Comparison of ENCODE assay signal across 16 cellular contexts in genomic region chr5:586751-587285, GRCh38. TPM values are rescaled to one million over a fixed set of nuclear protein-coding genes. Genes with fewer than 3 reads are reported as not detected.
DNase-seq lines count a peak whose midpoint lies in the region; ATAC-seq, FAIRE-seq and TF ChIP-seq lines count a peak whose summit lies in the region.
"Had no signal": no experiment of that assay in that cellular context is flagged by ENCODE, and none has a peak within 500 bp of the region (broad histone marks: within the 10 kb centered on the region; RNA-seq: fewer than 3 reads in every experiment).

No MANE protein-coding gene starts in this region.

- POLR2A ChIA-PET in A549 (lab: Yijun Ruan, JAX) = no interaction called here

- H3K4me3 ChIP-seq in A549 (no peak overlapping the region), brain microvascular endothelial cell (ENCODE audit: low read depth, low read length) (no peak overlapping the region), ovary (no peak overlapping the region), mammary epithelial cell (replicated peaks in 1 of 3; ENCODE audit: insufficient read depth in 1 of 3, low read depth in 2 of 3, low read length in 3 of 3) (no peak overlapping the region)
- H3K4me3 ChIP-seq: adrenal gland had no signal

- H3K36me3 ChIP-seq in brain microvascular endothelial cell (replicated peaks) = no peaks in the 10 kb centered on the region
- H3K36me3 ChIP-seq in ovary = no peaks in the 10 kb centered on the region
- no peaks in the 10 kb centered on the region for H3K36me3 ChIP-seq in mammary epithelial cell (ENCODE audit: insufficient read depth, low read length)
- H3K36me3 ChIP-seq: adrenal gland had no signal

- H2AFZ ChIP-seq in mammary epithelial cell (ENCODE audit: low read depth, low read length) = no peak overlapping the region

- intact Hi-C loops in ovary (cut with DNase I) = no loop called here
- intact Hi-C loops in mammary epithelial cell (cut with micrococcal nuclease) = no loop called here

- H3K27me3 ChIP-seq in brain microvascular endothelial cell (replicated peaks) (peaks cover 2% of the 10 kb centered on the region), ovary (no peaks in the 10 kb centered on the region), mammary epithelial cell (ENCODE audit: insufficient read depth, low read length) (peaks cover 4% of the 10 kb centered on the region)
- H3K27me3 ChIP-seq: adrenal gland had no signal

- no peak overlapping the region for H3K9ac ChIP-seq in mammary epithelial cell (ENCODE audit: insufficient read depth, low read length)

- H3K4me1 ChIP-seq in A549 (no peaks in the 10 kb centered on the region), ovary (ENCODE audit: insufficient read depth) (no peaks in the 10 kb centered on the region), mammary epithelial cell (ENCODE audit: insufficient read depth, low read length) (no peaks in the 10 kb centered on the region)
- H3K4me1 ChIP-seq: adrenal gland had no signal

- DNase-seq in A549 (ENCODE audit: low read depth in 1 of 2, low spot score in 1 of 2) (peak; percentile 18 to 55), HFFc6 (no peak), brain microvascular endothelial cell (no peak), mucosa of gallbladder (ENCODE audit: low spot score) (peak; percentile 84), ovary (no peak), AML-193 (lab: John Stamatoyannopoulos, UW) (no peak), mammary epithelial cell (no peak)
- DNase-seq: cerebellar nuclear complex, left ventricle myocardium superior, naive B cell, NCI-H2081 treated with DMSO at 0.1 percent for 48 hours, NCI-H748 treated with DMSO at 0.1 percent for 48 hours had no signal

- in situ Hi-C loops in brain microvascular endothelial cell (cut with HindIII; ENCODE audit: low pct_ligation_motif_present, low sequenced_read_pairs) (no loop called here), mammary epithelial cell (cut with MboI; ENCODE audit: low sequenced_read_pairs in 2 of 2) (no loop called here)

- no peak overlapping the region for H3K4me2 ChIP-seq in A549
- H3K4me2 ChIP-seq in mammary epithelial cell (ENCODE audit: insufficient read depth, low read depth, low read length) = no peak overlapping the region

- H3K4me1 Mint-ChIP-seq in HFFc6 (ENCODE audit: low read depth) = peaks cover 17% of the 10 kb centered on the region
- H3K4me1 Mint-ChIP-seq: IgD-negative memory B cell had no signal

- CTCF ChIA-PET in A549 (lab: Yijun Ruan, JAX) (interaction anchor here (0.9 to 1.2 kb wide), 3 partner anchors 9 to 140 kb away, joined by 3 to 4 read pairs (median 4); no protein-coding TSS in a partner anchor), mammary epithelial cell (lab: Charles Lee; ENCODE audit: low non-redundant PET) (no interaction called here)

- dilution Hi-C loops in mammary epithelial cell (cut with HindIII; ENCODE audit: low sequenced_read_pairs) = no loop called here

- H3K9me3 ChIP-seq in A549 (peaks cover 7% of the 10 kb centered on the region; the same call in 2 of the 3 replicates), ovary (no peaks in the 10 kb centered on the region), mammary epithelial cell (replicated peaks; ENCODE audit: insufficient read depth, low read length) (no peaks in the 10 kb centered on the region)
- H3K9me3 ChIP-seq: adrenal gland had no signal

- H3K79me2 ChIP-seq in mammary epithelial cell (ENCODE audit: insufficient read depth, low read length) = no peaks in the 10 kb centered on the region

- no TSS peak for BruUV-seq in mammary epithelial cell (replicated peaks; lab: Mats Ljungman, UMichigan)

- peaks cover 8% of the 10 kb centered on the region for H3K9me3 Mint-ChIP-seq in HFFc6

- TF ChIP-seq RAD21 in A549 (conservative IDR thresholded peaks at IDR 0.05 in 1 of 2, IDR thresholded peaks at IDR 0.05 in 1 of 2) = no peak

- H3K27ac Mint-ChIP-seq in HFFc6 = no peak overlapping the region
- H3K27ac Mint-ChIP-seq: IgD-negative memory B cell had no signal

- H3K27ac ChIP-seq in A549 (no peak overlapping the region), brain microvascular endothelial cell (no peak overlapping the region), ovary (no peak overlapping the region), mammary epithelial cell (ENCODE audit: insufficient read depth, low read depth, low read length) (no peak overlapping the region)
- H3K27ac ChIP-seq: adrenal gland, epithelial cell of prostate had no signal

- TF ChIP-seq POLR2A in A549 (IDR thresholded peaks at IDR 0.05; ENCODE audit: low read length) (no peak), ovary (IDR thresholded peaks at IDR 0.05) (no peak)

- H3K36me3 Mint-ChIP-seq in HFFc6 (ENCODE audit: low read depth) = no peaks in the 10 kb centered on the region; the same call in 1 of the 2 replicates
- H3K36me3 Mint-ChIP-seq: IgD-negative memory B cell had no signal

- ATAC-seq in A549 (peak; percentile 67 to 87), GM21515 (IDR thresholded peaks at IDR 0.05; ENCODE audit: unreplicated experiment) (no peak)
- ATAC-seq: left ventricle myocardium superior had no signal

- no peak overlapping the region for H3K4me3 Mint-ChIP-seq in HFFc6
- H3K4me3 Mint-ChIP-seq: IgD-negative memory B cell, naive B cell had no signal

- TF ChIP-seq CTCF in A549 (IDR thresholded peaks at IDR 0.05) = no peak
- peak; percentile 50 for TF ChIP-seq CTCF in HFFc6 (IDR thresholded peaks at IDR 0.05)
- peak; percentile 6 for TF ChIP-seq CTCF in brain microvascular endothelial cell (IDR thresholded peaks at IDR 0.05; ENCODE audit: low read depth, low read length, missing control alignments)
- TF ChIP-seq CTCF in ovary (IDR thresholded peaks at IDR 0.05) = no peak
- peak in 1 of 2 donors; percentile 28 for TF ChIP-seq CTCF in mammary epithelial cell (conservative IDR thresholded peaks at IDR 0.05 in 1 of 2, IDR thresholded peaks at IDR 0.05 in 1 of 2; ENCODE audit: extremely low read depth in 1 of 2, insufficient read depth in 1 of 2, low read depth in 1 of 2, low read length in 2 of 2)

- H4K20me1 ChIP-seq in mammary epithelial cell (ENCODE audit: insufficient read depth, low read length) = no peaks in the 10 kb centered on the region

- peaks cover 14% of the 10 kb centered on the region for H3K27me3 Mint-ChIP-seq in HFFc6 (ENCODE audit: insufficient read depth)

- WGBS in A549 (ENCODE audit: missing lambda C conversion rate) = 21% methylated on average over 8 of the region's 9 CpGs
- WGBS in ovary, 3 donors = 67 to 74% (median 72%) methylated on average over 9 of the region's 9 CpGs
- WGBS in mammary epithelial cell (ENCODE audit: low coverage, missing lambda C conversion rate) = 53% methylated on average over 7 of the region's 9 CpGs

- no peak for FAIRE-seq in A549 (lab: Jason Lieb, UNC)

- TF ChIP-seq EP300 in A549 (IDR thresholded peaks at IDR 0.05) (no peak), ovary (IDR thresholded peaks at IDR 0.05) (no peak)

TF ChIP-seq in A549, 52 proteins besides CTCF, POLR2A, EP300 and RAD21:
- TF ChIP-seq HOXA7 (CRISPR knock-in tag; IDR thresholded peaks at IDR 0.05) = no peak
- TF ChIP-seq CHD4 (IDR thresholded peaks at IDR 0.05; ENCODE audit: borderline replicate concordance) = no peak
- no peak for TF ChIP-seq MYC (IDR thresholded peaks at IDR 0.05; ENCODE audit: borderline replicate concordance, low read length)
- no peak for TF ChIP-seq ATOH8 (CRISPR knock-in tag; IDR thresholded peaks at IDR 0.05; ENCODE audit: low read depth)
- TF ChIP-seq ZFP36 (IDR thresholded peaks at IDR 0.05; ENCODE audit: borderline replicate concordance, partially characterized antibody) = no peak
- no peak for TF ChIP-seq EHMT2 (IDR thresholded peaks at IDR 0.05; ENCODE audit: low read depth)
- no peak for TF ChIP-seq MAFK (IDR thresholded peaks at IDR 0.05; ENCODE audit: partially characterized antibody)
- TF ChIP-seq ZNF302 (CRISPR knock-in tag; IDR thresholded peaks at IDR 0.05) = no peak
- TF ChIP-seq SREBF2 (IDR thresholded peaks at IDR 0.05) = no peak
- TF ChIP-seq EHF (CRISPR knock-in tag; IDR thresholded peaks at IDR 0.05) = no peak
- TF ChIP-seq KDM1A (IDR thresholded peaks at IDR 0.05; ENCODE audit: low read depth) = no peak

RNA-seq across cellular contexts. Expression of gene CEP72, which starts 25.3 kb away (rescaled TPM):
- polyA plus RNA-seq in A549 (2011; rRNA removed) = 10.5 and 11.1 TPM in 2 replicates
- 18.5 and 18.8 TPM in 2 replicates for polyA plus RNA-seq in A549 (2012; cell fraction: cytosol; rRNA removed)
- 31.0 and 35.4 TPM in 2 replicates for polyA plus RNA-seq in A549 (2012; cell fraction: nucleus; rRNA removed)
- polyA plus RNA-seq in A549 (2017; fragmentation: RNase III; extraction: RNeasy Plus Mini Kit Qiagen cat#74134 plus additional on column Dnase treatment) = 10.6 to 10.8 TPM (median 10.8 TPM) in 3 replicates
- 16.0 and 18.1 TPM in 2 replicates for polyA minus RNA-seq in A549 (2011; rRNA and poly(A)+ RNA removed)
- total RNA-seq in HFFc6 (2021; fragmentation: NEBNext Ultra II Directional; extraction: Animal tissue kit (Norgen Biotek cat#: 25700)) = 1 to 10 TPM; 2.9 to 5.0 (median 4.0) TPM
- total RNA-seq in mucosa of gallbladder = 26.7 TPM
- total RNA-seq in ovary = 10 to 100 TPM in 2 of 7 donors, 1 to 10 TPM in 5; 4.0 to 11.2 (median 7.8) TPM
- 1 to 10 TPM; 1.6 to 4.9 TPM for polyA plus RNA-seq in ovary
- total RNA-seq in mammary epithelial cell = 10 to 100 TPM in 1 of 2 donors, 1 to 10 TPM in 1; 3.5 to 13.4 TPM
- 5.6 TPM for polyA plus RNA-seq in mammary epithelial cell
- 8.2 TPM for polyA minus RNA-seq in mammary epithelial cell

Comparison
In these comparisons a context has a peak if more than half of its experiments do, and no peak if none do; other contexts are left out.
1. DNase-seq: peak in A549 (2 of 2) and mucosa of gallbladder (single experiment); none in HFFc6 (single experiment), brain microvascular endothelial cell (single experiment), ovary (0 of 5), AML-193 (0 of 2) and mammary epithelial cell (single experiment).
2. CTCF ChIP-seq: peak in HFFc6 (single experiment) and brain microvascular endothelial cell (single experiment); none in A549 (single experiment) and ovary (0 of 3).